9 cellular contexts compared by ENCODE assay signal in genomic region chr3:39154323-39155021, GRCh38. TPM values are rescaled to one million over a fixed set of nuclear protein-coding genes. Genes with fewer than 3 reads are reported as not detected.
A peak's percentile ranks its signal among the peaks of the same experiment; 100 is the strongest.
DNase-seq lines count a peak whose midpoint lies in the region; ATAC-seq lines count a peak whose summit lies in the region.
"Had no signal": no experiment of that assay in that cellular context is flagged by ENCODE, and none has a peak within 500 bp of the region (broad histone marks: within the 10 kb centered on the region; RNA-seq: fewer than 3 reads in every experiment).

No MANE protein-coding gene starts in this region.

- peak overlapping the region in 1 of 2 donors; percentile 63 for H3K9ac ChIP-seq in stomach smooth muscle (ENCODE audit: low read length in 2 of 2)

- peaks cover 39% of the 10 kb centered on the region for H3K4me1 ChIP-seq in stomach smooth muscle (ENCODE audit: control insufficient read depth, insufficient read depth, low read length)

- peak overlapping the region; percentile 71 for H3K4me3 Mint-ChIP-seq in activated naive CD8-positive, alpha-beta T cell treated with anti-CD3 and anti-CD28 coated beads, Interleukin-2, amount 10 ng/mL, durations not matched to agents 7 days and 5 days

- POLR2A ChIA-PET in activated naive CD8-positive, alpha-beta T cell treated with anti-CD3 and anti-CD28 coated beads, Interleukin-2, amount 10 ng/mL, durations not matched to agents 7 days and 5 days (lab: Charles Lee): no interaction called here

- H3K27ac Mint-ChIP-seq in activated naive CD8-positive, alpha-beta T cell treated with anti-CD3 and anti-CD28 coated beads, Interleukin-2, amount 10 ng/mL, durations not matched to agents 7 days and 5 days: peak overlapping the region; percentile 79

- no peaks in the 10 kb centered on the region for H3K9me3 ChIP-seq in stomach smooth muscle (ENCODE audit: control insufficient read depth in 2 of 2, low read length in 2 of 2)

- no peaks in the 10 kb centered on the region for H3K36me3 ChIP-seq in stomach smooth muscle (ENCODE audit: control insufficient read depth in 2 of 2, insufficient read depth in 2 of 2, low read length in 2 of 2)

- peak overlapping the region; percentile 83 for H3K27ac ChIP-seq in stomach smooth muscle (ENCODE audit: low read length)

- H3K4me3 ChIP-seq in stomach smooth muscle (ENCODE audit: low read length in 2 of 2): no peak overlapping the region

- no peaks in the 10 kb centered on the region for H3K9me3 Mint-ChIP-seq in activated naive CD8-positive, alpha-beta T cell treated with anti-CD3 and anti-CD28 coated beads, Interleukin-2, amount 10 ng/mL, durations not matched to agents 7 days and 5 days

- DNase-seq in DMS 273 (lab: John Stamatoyannopoulos, UW; ENCODE audit: unreplicated experiment) (peak; percentile 17), DMS 273 treated with DMSO at 0.1 percent for 48 hours (lab: John Stamatoyannopoulos, UW) (no peak), islet precursor cell (peak; percentile 98), CD1c-positive myeloid dendritic cell (ENCODE audit: extremely low spot score) (no peak), superior temporal gyrus (ENCODE audit: extremely low spot score) (no peak)
- DNase-seq in activated naive CD8-positive, alpha-beta T cell treated with anti-CD3 and anti-CD28 coated beads, Interleukin-2, amount 10 ng/mL, durations not matched to agents 7 days and 5 days: no peak
- DNase-seq: 8988T had no signal

- ATAC-seq in activated naive CD8-positive, alpha-beta T cell treated with anti-CD3 and anti-CD28 coated beads, Interleukin-2, amount 10 ng/mL, durations not matched to agents 7 days and 5 days (ENCODE audit: low read depth): no peak
- no peak for ATAC-seq in HG03280 (IDR thresholded peaks at IDR 0.05; ENCODE audit: unreplicated experiment)

- H3K36me3 Mint-ChIP-seq in activated naive CD8-positive, alpha-beta T cell treated with anti-CD3 and anti-CD28 coated beads, Interleukin-2, amount 10 ng/mL, durations not matched to agents 7 days and 5 days: peaks cover 8% of the 10 kb centered on the region

- no peaks in the 10 kb centered on the region for H3K27me3 ChIP-seq in stomach smooth muscle (ENCODE audit: control insufficient read depth in 1 of 2, insufficient read depth in 2 of 2, low read length in 2 of 2)

- peaks cover 44% of the 10 kb centered on the region for H3K4me1 Mint-ChIP-seq in activated naive CD8-positive, alpha-beta T cell treated with anti-CD3 and anti-CD28 coated beads, Interleukin-2, amount 10 ng/mL, durations not matched to agents 7 days and 5 days

- H3K27me3 Mint-ChIP-seq in activated naive CD8-positive, alpha-beta T cell treated with anti-CD3 and anti-CD28 coated beads, Interleukin-2, amount 10 ng/mL, durations not matched to agents 7 days and 5 days: peaks cover 12% of the 10 kb centered on the region

RNA-seq across cellular contexts. Expression of gene CSRNP1, which starts 1.1 kb away (rescaled TPM):
- 10 to 100 TPM; 15.8 to 16.5 TPM for total RNA-seq in activated naive CD8-positive, alpha-beta T cell treated with anti-CD3 and anti-CD28 coated beads, Interleukin-2, amount 10 ng/mL, durations not matched to agents 7 days and 5 days

RNA-seq across cellular contexts. Expression of gene XIRP1, which starts 37.9 kb away (rescaled TPM):
- not detected for total RNA-seq in activated naive CD8-positive, alpha-beta T cell treated with anti-CD3 and anti-CD28 coated beads, Interleukin-2, amount 10 ng/mL, durations not matched to agents 7 days and 5 days

RNA-seq across cellular contexts. Expression of gene TTC21A, which starts 47.0 kb away (rescaled TPM):
- total RNA-seq in activated naive CD8-positive, alpha-beta T cell treated with anti-CD3 and anti-CD28 coated beads, Interleukin-2, amount 10 ng/mL, durations not matched to agents 7 days and 5 days: 1 to 10 TPM; 2.7 to 4.5 TPM

RNA-seq across cellular contexts. Expression of gene GORASP1, which starts 47.0 kb away (rescaled TPM):
- 10 to 100 TPM; 25.1 to 28.1 TPM for total RNA-seq in activated naive CD8-positive, alpha-beta T cell treated with anti-CD3 and anti-CD28 coated beads, Interleukin-2, amount 10 ng/mL, durations not matched to agents 7 days and 5 days

Comparison
In these comparisons a context has a peak if more than half of its experiments do, and no peak if none do; other contexts are left out.
1. DNase-seq: peak in DMS 273 (single experiment) and islet precursor cell (single experiment); none in DMS 273 treated with DMSO at 0.1 percent for 48 hours (single experiment), activated naive CD8-positive, alpha-beta T cell treated with anti-CD3 and anti-CD28 coated beads, Interleukin-2, amount 10 ng/mL, durations not matched to agents 7 days and 5 days (single experiment), CD1c-positive myeloid dendritic cell (single experiment) and superior temporal gyrus (single experiment).